8 cellular contexts compared by ENCODE assay signal in genomic region chr12:2959508-2960431, GRCh38. TPM values are rescaled to one million over a fixed set of nuclear protein-coding genes. Genes with fewer than 3 reads are reported as not detected.
DNase-seq lines count a peak whose midpoint lies in the region; ATAC-seq and TF ChIP-seq lines count a peak whose summit lies in the region.

No MANE protein-coding gene starts in this region.

- H3K9me3 ChIP-seq in muscle layer of duodenum (ENCODE audit: control insufficient read depth in 1 of 2, low read length in 2 of 2) = no peaks in the 10 kb centered on the region

- H3K4me3 ChIP-seq in epithelial cell of proximal tubule (ENCODE audit: low read depth, low read length) = peak overlapping the region; percentile 73
- peak overlapping the region; percentile 57 to 69 for H3K4me3 ChIP-seq in muscle layer of duodenum (ENCODE audit: low read depth in 1 of 2, low read length in 2 of 2)

- H3K4me1 ChIP-seq in muscle layer of duodenum (ENCODE audit: control insufficient read depth in 1 of 2, insufficient read depth in 2 of 2, low read length in 2 of 2) = peaks cover 0 to 6% of the 10 kb centered on the region in 2 donors

- H3K36me3 ChIP-seq in muscle layer of duodenum (ENCODE audit: control insufficient read depth in 1 of 2, insufficient read depth in 2 of 2, low read length in 2 of 2) = no peaks in the 10 kb centered on the region

- no peak for ATAC-seq in HG03460 (IDR thresholded peaks at IDR 0.05; ENCODE audit: unreplicated experiment)
- no peak for ATAC-seq in GM18868 (IDR thresholded peaks at IDR 0.05; ENCODE audit: unreplicated experiment)
- ATAC-seq in GM19395 (IDR thresholded peaks at IDR 0.05; ENCODE audit: unreplicated experiment) = no peak

- no peak for TF ChIP-seq CTCF in epithelial cell of proximal tubule (conservative IDR thresholded peaks at IDR 0.05; ENCODE audit: low read depth, low read length)

- peak; percentile 79 for DNase-seq in Daoy (ENCODE audit: low read depth)
- DNase-seq in HS-27A (ENCODE audit: low read depth) = peak; percentile 48
- peak; percentile 68 for DNase-seq in T1000 (lab: John Stamatoyannopoulos, UW)
- peak; percentile 9 for DNase-seq in epithelial cell of proximal tubule (ENCODE audit: low read depth)

- H3K27ac ChIP-seq in muscle layer of duodenum (ENCODE audit: low read length) = peak overlapping the region; percentile 24

- no peaks in the 10 kb centered on the region for H3K27me3 ChIP-seq in muscle layer of duodenum (ENCODE audit: low read depth, low read length)

RNA-seq across cellular contexts. Expression of gene TEAD4, which starts 0.6 kb away (rescaled TPM):
- 18.4 and 27.3 TPM in 2 replicates for total RNA-seq in Daoy (2014; rRNA removed; shearing (Covaris generic))
- 48.8 and 78.1 TPM in 2 replicates for total RNA-seq in epithelial cell of proximal tubule

Comparison
In these comparisons a context has a peak if more than half of its experiments do, and no peak if none do; other contexts are left out.
1. DNase-seq: peak in every context shown above with its lines; median percentile 79 in Daoy; 68 in T1000; 48 in HS-27A; 9 in epithelial cell of proximal tubule.